In genomic region chrX:135432453-135432852, GRCh38 we compare ENCODE assay signal across 25 cellular contexts. TPM values are rescaled to one million over a fixed set of nuclear protein-coding genes. Genes with fewer than 3 reads are reported as not detected.
"Had no signal": no experiment of that assay in that cellular context is flagged by ENCODE, and none has a peak within 500 bp of the region (broad histone marks: within the 10 kb centered on the region; RNA-seq: fewer than 3 reads in every experiment).

No MANE protein-coding gene starts in this region.

- H3K4me3 ChIP-seq: cardiac muscle cell, MG63, SJCRH30 had no signal

- DNase-seq: activated CD4-positive, alpha-beta T cell treated with anti-CD3 and anti-CD28 coated beads for 4 hours; activated CD8-positive, alpha-beta memory T cell treated with anti-CD3 and anti-CD28 coated beads, Interleukin-2, amount 50 U/mL, for 4 hours; activated CD8-positive, alpha-beta T cell treated with anti-CD3 and anti-CD28 coated beads for 36 hours; activated gamma-delta T cell treated with Interleukin-2 at 50 U/mL for 16 hours; activated naive CD4-positive, alpha-beta T cell treated with anti-CD3 and anti-CD28 coated beads, Interleukin-2, amount 10 ng/mL, durations not matched to agents 7 days and 5 days; activated naive CD8-positive, alpha-beta T cell treated with anti-CD3 and anti-CD28 coated beads for 36 hours; activated T-cell treated with anti-CD3 and anti-CD28 coated beads, Interleukin-2, amount 50 U/mL, for 72 hours; brain microvascular endothelial cell; cerebellar nuclear complex; MG63; MV-4-11; NCI-H1092 treated with DMSO at 0.1 percent for 48 hours; NCI-H1417 treated with DMSO at 0.1 percent for 48 hours; NCI-H187; NCI-H2081; NK-92 treated with Interleukin-12 subunit alpha and Interleukin-12 subunit beta, amount 100 ng/mL, for 24 hours; OCI-M1; Right ventricle myocardium superior; T1000 had no signal

- H3K27me3 ChIP-seq: brain microvascular endothelial cell, cardiac muscle cell, MG63, SJCRH30 had no signal

- FAIRE-seq: TTC549 had no signal

- H3K9me3 ChIP-seq: MG63, SJCRH30 had no signal

- H3K27ac ChIP-seq: brain microvascular endothelial cell, cardiac muscle cell, RWPE1, SJCRH30, VCaP had no signal

- ATAC-seq: Panc1 had no signal

- H3K4me1 ChIP-seq: SJCRH30 had no signal

- H3K36me3 ChIP-seq: brain microvascular endothelial cell, cardiac muscle cell, MG63, SJCRH30 had no signal

RNA-seq across cellular contexts. Expression of gene SMIM10L2A, which starts 10.7 kb away (rescaled TPM):
- total RNA-seq: SJCRH30 had no signal
